14 cellular contexts compared by ENCODE assay signal in the genomic region with DNA sequence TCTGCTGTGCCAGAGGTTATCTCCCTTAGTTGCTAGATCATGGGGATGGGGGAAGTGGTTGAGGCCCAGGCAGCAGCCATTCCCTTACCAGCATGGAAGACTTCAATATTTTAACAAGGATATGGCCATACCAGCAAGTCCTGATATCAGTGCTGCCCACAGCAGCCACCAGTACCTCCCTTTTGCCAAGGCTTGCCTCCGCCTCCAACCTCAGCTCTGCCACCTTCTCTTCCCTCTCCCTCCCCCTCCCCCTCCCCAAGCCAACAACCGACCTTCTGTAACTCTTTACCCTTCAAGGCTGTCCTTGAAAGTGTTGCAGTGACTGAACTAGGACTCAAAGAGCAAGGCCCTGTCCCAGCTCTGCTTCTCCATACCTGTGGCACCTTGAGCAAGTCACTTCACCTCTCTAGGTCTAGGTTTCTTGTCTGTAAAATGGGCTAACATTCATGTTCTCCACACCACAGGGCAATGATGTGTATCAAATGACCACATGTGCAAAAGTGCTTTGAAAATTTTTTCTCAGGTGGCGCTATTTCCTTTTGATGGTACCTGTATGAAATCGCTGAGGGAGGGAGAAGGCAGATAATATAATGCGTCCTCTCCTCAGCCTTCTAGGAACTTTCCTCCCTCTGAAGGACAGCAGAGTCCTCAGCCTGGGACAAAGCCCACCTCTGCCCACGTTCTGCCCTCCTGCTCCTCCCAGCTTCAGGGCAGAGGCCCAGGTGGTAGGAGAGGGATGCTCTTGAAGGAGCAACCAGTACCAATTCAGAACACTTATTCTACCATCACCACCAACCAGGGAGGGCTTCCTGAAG. TPM values are rescaled to one million over a fixed set of nuclear protein-coding genes. Genes with fewer than 3 reads are reported as not detected.
DNase-seq lines count a peak whose midpoint lies in the region; ATAC-seq and TF ChIP-seq lines count a peak whose summit lies in the region.
"Had no signal": no experiment of that assay in that cellular context is flagged by ENCODE, and none has a peak within 500 bp of the region (broad histone marks: within the 10 kb centered on the region; RNA-seq: fewer than 3 reads in every experiment).

No MANE protein-coding gene starts in this region.

- no peak overlapping the region for H3K4me3 ChIP-seq in CD4-positive, CD25-positive, alpha-beta regulatory T cell (ENCODE audit: low read depth, low read length)
- H3K4me3 ChIP-seq in breast epithelium (no peak overlapping the region), neural progenitor cell (no peak overlapping the region)
- H3K4me3 ChIP-seq: HAP-1, PC-9 had no signal

- no peaks in the 10 kb centered on the region for H3K9me3 ChIP-seq in CD4-positive, CD25-positive, alpha-beta regulatory T cell (ENCODE audit: control insufficient read depth in 2 of 2, low read length in 2 of 2)
- H3K9me3 ChIP-seq in KOPT-K1 (ENCODE audit: insufficient read depth, low read length, poor library complexity, severe bottlenecking) (no peaks in the 10 kb centered on the region), breast epithelium (no peaks in the 10 kb centered on the region), neural progenitor cell (ENCODE audit: low read depth) (no peaks in the 10 kb centered on the region)
- H3K9me3 ChIP-seq: HAP-1 had no signal

- H3K27me3 ChIP-seq in CD4-positive, CD25-positive, alpha-beta regulatory T cell (ENCODE audit: control insufficient read depth, insufficient read depth, low read length) = no peaks in the 10 kb centered on the region
- H3K27me3 ChIP-seq in breast epithelium = no peaks in the 10 kb centered on the region
- no peaks in the 10 kb centered on the region for H3K27me3 ChIP-seq in neural progenitor cell

- TF ChIP-seq CTCF in breast epithelium (IDR thresholded peaks at IDR 0.05) (no peak), neural progenitor cell (IDR thresholded peaks at IDR 0.05) (no peak)

- H3K27ac Mint-ChIP-seq in CD4-positive, CD25-positive, alpha-beta regulatory T cell = peak overlapping the region; percentile 67 to 85 (median 85)
- H3K27ac Mint-ChIP-seq in neural progenitor cell = peak overlapping the region; percentile 96

- H2AFZ ChIP-seq in neural progenitor cell (replicated peaks) = no peak overlapping the region
- H2AFZ ChIP-seq: PC-9 had no signal

- no peak for DNase-seq in CD4-positive, CD25-positive, alpha-beta regulatory T cell
- DNase-seq in breast epithelium (ENCODE audit: low spot score in 2 of 2) (no peak), neural progenitor cell (ENCODE audit: low spot score) (no peak), GM19238 (ENCODE audit: insufficient read length, low spot score) (no peak), NCI-H2029 treated with DMSO at 0.1 percent for 48 hours (lab: John Stamatoyannopoulos, UW) (no peak), NCI-H82 (lab: John Stamatoyannopoulos, UW) (no peak), NOMO-1 treated with DMSO at 0.1 percent for 48 hours (lab: John Stamatoyannopoulos, UW; ENCODE audit: unreplicated experiment) (no peak)
- DNase-seq: activated CD4-positive, alpha-beta T cell treated with anti-CD3 and anti-CD28 coated beads for 4 hours; NCI-H1694 treated with DMSO at 0.1 percent for 48 hours; PC-9 had no signal

- H3K4me3 Mint-ChIP-seq in CD4-positive, CD25-positive, alpha-beta regulatory T cell = peak overlapping the region in 1 of 4 donors; percentile 71
- peak overlapping the region; percentile 47 for H3K4me3 Mint-ChIP-seq in neural progenitor cell

- peaks cover 16% of the 10 kb centered on the region for H3K4me1 ChIP-seq in CD4-positive, CD25-positive, alpha-beta regulatory T cell (ENCODE audit: control insufficient read depth, insufficient read depth, low read length, poor library complexity, severe bottlenecking)
- H3K4me1 ChIP-seq in breast epithelium = peaks cover 13 to 16% of the 10 kb centered on the region in 2 donors
- H3K4me1 ChIP-seq in neural progenitor cell = peaks cover 33% of the 10 kb centered on the region

- H3K4me1 Mint-ChIP-seq in CD4-positive, CD25-positive, alpha-beta regulatory T cell = peaks cover 7 to 46% (median 25%) of the 10 kb centered on the region in 4 donors
- peaks cover 46% of the 10 kb centered on the region for H3K4me1 Mint-ChIP-seq in neural progenitor cell

- H4K20me1 ChIP-seq in neural progenitor cell (ENCODE audit: low read depth) = no peaks in the 10 kb centered on the region

- no peak overlapping the region for H3K4me2 ChIP-seq in neural progenitor cell
- H3K4me2 ChIP-seq: PC-9 had no signal

- peaks cover 13% of the 10 kb centered on the region for H3K36me3 ChIP-seq in CD4-positive, CD25-positive, alpha-beta regulatory T cell (ENCODE audit: control insufficient read depth, insufficient read depth, low read length)
- H3K36me3 ChIP-seq in KOPT-K1 (ENCODE audit: insufficient read depth, low read length) = peaks cover 46% of the 10 kb centered on the region
- peaks cover 9% of the 10 kb centered on the region for H3K36me3 ChIP-seq in breast epithelium
- H3K36me3 ChIP-seq in neural progenitor cell = no peaks in the 10 kb centered on the region

- intact Hi-C loops in breast epithelium (cut with DNase I; ENCODE audit: low total_unique reads) = loop anchor here (2.0 kb wide), 1 partner anchor 56 kb away; no protein-coding TSS in a partner anchor

- no peaks in the 10 kb centered on the region for H3K9me3 Mint-ChIP-seq in CD4-positive, CD25-positive, alpha-beta regulatory T cell
- H3K9me3 Mint-ChIP-seq in neural progenitor cell = no peaks in the 10 kb centered on the region

- H3F3A ChIP-seq in neural progenitor cell (ENCODE audit: low read depth) = peaks cover 32% of the 10 kb centered on the region

- no peaks in the 10 kb centered on the region for H3K79me2 ChIP-seq in neural progenitor cell (ENCODE audit: low read depth)

- ATAC-seq in CD4-positive, CD25-positive, alpha-beta regulatory T cell (ENCODE audit: low read depth in 2 of 2) = no peak

- no peak for TF ChIP-seq POLR2A in breast epithelium (IDR thresholded peaks at IDR 0.05)

- H3K36me3 Mint-ChIP-seq in CD4-positive, CD25-positive, alpha-beta regulatory T cell = peaks cover 10% of the 10 kb centered on the region
- peaks cover 5% of the 10 kb centered on the region for H3K36me3 Mint-ChIP-seq in neural progenitor cell

- peak overlapping the region; percentile 8 for H3K27ac ChIP-seq in CD4-positive, CD25-positive, alpha-beta regulatory T cell (ENCODE audit: insufficient read depth, low read length, poor library complexity, severe bottlenecking)
- H3K27ac ChIP-seq in KOPT-K1 (ENCODE audit: low read depth, low read length, poor library complexity, severe bottlenecking) (peak overlapping the region; percentile 1), breast epithelium (peak overlapping the region; percentile 91 to 92), neural progenitor cell (no peak overlapping the region)
- H3K27ac ChIP-seq: PC-9 had no signal

- no peaks in the 10 kb centered on the region for H3K27me3 Mint-ChIP-seq in CD4-positive, CD25-positive, alpha-beta regulatory T cell
- H3K27me3 Mint-ChIP-seq in neural progenitor cell (ENCODE audit: insufficient read depth, low read depth) = peaks cover 3% of the 10 kb centered on the region

- no peak overlapping the region for H3K9ac ChIP-seq in neural progenitor cell

RNA-seq across cellular contexts. Expression of gene PLEKHG6, which starts 14.7 kb away (rescaled TPM):
- not detected for total RNA-seq in CD4-positive, CD25-positive, alpha-beta regulatory T cell
- under 1 TPM in 3 of 4 donors, not detected in 1; 0.31 to 0.62 (median 0.37) TPM for polyA plus RNA-seq in CD4-positive, CD25-positive, alpha-beta regulatory T cell
- total RNA-seq in breast epithelium = 10 to 100 TPM; 11.9 to 43.6 (median 42.4) TPM
- 0.86 and 1.7 TPM in 2 replicates for total RNA-seq in neural progenitor cell (ENCODE audit: low replicate concordance)
- total RNA-seq: mononuclear cell had no signal

RNA-seq across cellular contexts. Expression of gene TNFRSF1A, which starts 16.7 kb away (rescaled TPM):
- total RNA-seq in CD4-positive, CD25-positive, alpha-beta regulatory T cell = 38.5 TPM
- polyA plus RNA-seq in CD4-positive, CD25-positive, alpha-beta regulatory T cell = 10 to 100 TPM; 25.6 to 39.5 (median 31.0) TPM
- total RNA-seq in breast epithelium = 100 to 1,000 TPM; 232 to 256 (median 238) TPM
- 21.8 and 24.7 TPM in 2 replicates for total RNA-seq in neural progenitor cell (ENCODE audit: low replicate concordance)

RNA-seq across cellular contexts. Expression of gene SCNN1A, which starts 50.2 kb away (rescaled TPM):
- 0.86 TPM for total RNA-seq in CD4-positive, CD25-positive, alpha-beta regulatory T cell
- under 1 TPM; 0.09 to 0.60 (median 0.22) TPM for polyA plus RNA-seq in CD4-positive, CD25-positive, alpha-beta regulatory T cell
- total RNA-seq in breast epithelium (100 to 1,000 TPM in 1 of 3 donors, 10 to 100 TPM in 1, 1 to 10 TPM in 1; 1.3 to 175 (median 93.7) TPM), neural progenitor cell (ENCODE audit: low replicate concordance) (1.2 and 5.0 TPM in 2 replicates)
- total RNA-seq: frontal cortex had no signal

RNA-seq across cellular contexts. Expression of gene LTBR, which starts 58.8 kb away (rescaled TPM):
- not detected for total RNA-seq in CD4-positive, CD25-positive, alpha-beta regulatory T cell
- under 1 TPM in 1 of 4 donors, not detected in 3; 0.35 TPM for polyA plus RNA-seq in CD4-positive, CD25-positive, alpha-beta regulatory T cell
- total RNA-seq in breast epithelium (100 to 1,000 TPM in 2 of 3 donors, 10 to 100 TPM in 1; 90.1 to 115 (median 108) TPM), neural progenitor cell (ENCODE audit: low replicate concordance) (0.25 TPM in 1 of 2 replicates, not detected in the other)
